Comparison of ENCODE assay signal across 14 cellular contexts in genomic region chr16:89066746-89067145, GRCh38.
"Had no signal": no experiment of that assay in that cellular context is flagged by ENCODE, and none has a peak within 500 bp of the region (broad histone marks: within the 10 kb centered on the region; RNA-seq: fewer than 3 reads in every experiment).

No MANE protein-coding gene starts in this region.

- H3K27ac ChIP-seq: dorsolateral prefrontal cortex, left lung, prostate gland, right atrium auricular region, sigmoid colon, testis, tibial artery had no signal

- H3K9me3 ChIP-seq: left lung, prostate gland, right atrium auricular region, sigmoid colon, testis, tibial artery had no signal

- H3K4me3 ChIP-seq: dorsolateral prefrontal cortex, left lung, prostate gland, right atrium auricular region, sigmoid colon, testis, tibial artery had no signal

- ATAC-seq: left lung; naive thymus-derived CD8-positive, alpha-beta T cell; stimulated activated naive CD8-positive, alpha-beta T cell treated with anti-CD3 and anti-CD28 coated beads, Interleukin-15, Interleukin-2, amounts not matched to agents 100 U/mL and 50 U/mL, for 24 hours had no signal

- H3K36me3 ChIP-seq: left lung, prostate gland, right atrium auricular region, sigmoid colon, tibial artery had no signal

- H3K27me3 ChIP-seq: right atrium auricular region, testis had no signal

- DNase-seq: dorsolateral prefrontal cortex; effector CD4-positive, alpha-beta T cell; left lung; naive thymus-derived CD8-positive, alpha-beta T cell; nucleus accumbens; sigmoid colon; stimulated activated CD4-positive, alpha-beta T cell treated with anti-CD3 and anti-CD28 coated beads, Interleukin-2, amount 100 ng/mL, for 24 hours; stimulated activated CD4-positive, alpha-beta T cell treated with anti-CD3 and anti-CD28 coated beads, Interleukin-4, amount 100 ng/mL, for 24 hours; stimulated activated naive CD8-positive, alpha-beta T cell treated with anti-CD3 and anti-CD28 coated beads, Interleukin-15, Interleukin-2, amounts not matched to agents 100 U/mL and 50 U/mL, for 24 hours; substantia nigra; testis; tibial artery had no signal

- H3K4me1 ChIP-seq: left lung, prostate gland, right atrium auricular region, testis, tibial artery had no signal
